ENCODE assay signal across 10 cellular contexts in the genomic region with DNA sequence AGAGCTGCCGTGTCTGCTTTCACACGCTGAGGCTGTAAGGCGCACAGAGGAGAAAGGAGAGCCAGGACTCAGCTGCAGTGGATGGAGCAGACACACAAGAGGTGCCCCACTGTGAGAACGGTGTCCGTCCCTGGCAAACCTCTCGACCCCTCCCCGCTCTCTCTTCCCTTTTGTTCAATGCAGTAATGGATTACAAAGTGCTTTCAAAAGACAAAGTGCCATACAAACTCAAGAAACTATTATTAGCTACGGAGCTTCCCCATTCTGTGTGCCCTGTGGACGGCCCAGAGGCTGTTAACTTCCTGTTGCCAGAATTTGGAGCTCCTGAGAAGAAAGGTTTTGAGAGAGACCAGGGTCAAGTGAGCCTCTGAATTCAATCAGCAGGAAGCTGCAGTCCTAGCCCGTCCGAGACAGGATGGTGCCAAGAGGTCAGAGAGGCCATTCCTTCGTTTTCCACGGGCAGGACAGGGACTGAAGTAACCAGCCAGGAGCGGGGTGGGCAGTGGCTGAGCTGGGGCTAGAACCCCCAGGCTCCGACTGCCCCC. TPM values are rescaled to one million over a fixed set of nuclear protein-coding genes. Genes with fewer than 3 reads are reported as not detected.
DNase-seq lines count a peak whose midpoint lies in the region; ATAC-seq and TF ChIP-seq lines count a peak whose summit lies in the region.
"Had no signal": no experiment of that assay in that cellular context is flagged by ENCODE, and none has a peak within 500 bp of the region (broad histone marks: within the 10 kb centered on the region; RNA-seq: fewer than 3 reads in every experiment).

No MANE protein-coding gene starts in this region.

- CTCF ChIA-PET in Calu3 (lab: Charles Lee) = no interaction called here

- H3K9ac ChIP-seq in GM23248 = no peak overlapping the region

- H3K9me3 Mint-ChIP-seq in GM23338 = no peaks in the 10 kb centered on the region; the same call in 2 of the 3 replicates
- no peaks in the 10 kb centered on the region for H3K9me3 Mint-ChIP-seq in Calu3 (ENCODE audit: low read depth, unreplicated experiment)

- DNase-seq in GM23338 (ENCODE audit: low spot score) (no peak), SIG-M5 treated with dmso at 0.1 percent for 504 hours (lab: John Stamatoyannopoulos, UW; ENCODE audit: unreplicated experiment) (peak; percentile 92), cardiac muscle cell (ENCODE audit: low read depth in 1 of 2, low spot score in 1 of 2) (peak in 1 of 2 donors; percentile 55), retina (peak; percentile 52), RKO (ENCODE audit: low spot score) (no peak), head of caudate nucleus (no peak), GM23248 (no peak), Calu3 (no peak)
- DNase-seq: NCI-H1436 treated with DMSO at 0.1 percent for 48 hours, ovary had no signal

- ATAC-seq in GM23338 = no peak

- no peaks in the 10 kb centered on the region for H3K9me3 ChIP-seq in cardiac muscle cell (ENCODE audit: low read depth)
- H3K9me3 ChIP-seq in GM23248 (ENCODE audit: low read depth) = no peaks in the 10 kb centered on the region
- H3K9me3 ChIP-seq: ovary had no signal

- H3K4me1 Mint-ChIP-seq in GM23338 (peaks cover 67% of the 10 kb centered on the region), Calu3 (ENCODE audit: low read depth, unreplicated experiment) (no peaks in the 10 kb centered on the region)

- H4K20me1 ChIP-seq in GM23338 (replicated peaks; ENCODE audit: insufficient read depth) (peaks cover 89% of the 10 kb centered on the region), GM23248 (ENCODE audit: insufficient read depth) (no peaks in the 10 kb centered on the region)

- H3K36me3 ChIP-seq in GM23338 (ENCODE audit: insufficient read depth) (peaks cover 83% of the 10 kb centered on the region), cardiac muscle cell (peaks cover 41% of the 10 kb centered on the region), GM23248 (ENCODE audit: low read depth) (no peaks in the 10 kb centered on the region)
- H3K36me3 ChIP-seq: ovary had no signal

- TF ChIP-seq CTCF in GM23338 (conservative IDR thresholded peaks at IDR 0.05; ENCODE audit: low read depth in 2 of 2) = no peak
- TF ChIP-seq CTCF in cardiac muscle cell (IDR thresholded peaks at IDR 0.05; ENCODE audit: low read depth, low read length) = no peak
- no peak for TF ChIP-seq CTCF in Calu3 (IDR thresholded peaks at IDR 0.05; ENCODE audit: unreplicated experiment)

- H3K4me3 ChIP-seq in GM23338 = no peak overlapping the region
- H3K4me3 ChIP-seq in cardiac muscle cell = no peak overlapping the region
- no peak overlapping the region for H3K4me3 ChIP-seq in GM23248
- H3K4me3 ChIP-seq: ovary had no signal

- H3K4me2 ChIP-seq in GM23338 = no peak overlapping the region
- H3K4me2 ChIP-seq in GM23248 (ENCODE audit: unreplicated experiment) = no peak overlapping the region

- 56 to 58% methylated on average over 14 to 15 of the region's 15 CpGs for WGBS in GM23248 (ENCODE audit: low coverage in 1 of 2, low lambda C conversion rate in 2 of 2, missing lambda C conversion rate in 2 of 2), 2 experiments

- peaks cover 98% of the 10 kb centered on the region for H3K79me2 ChIP-seq in GM23338 (replicated peaks; ENCODE audit: insufficient read depth)
- H3K79me2 ChIP-seq in GM23248 (ENCODE audit: insufficient read depth) = no peaks in the 10 kb centered on the region

- BruUV-seq in Calu3 (replicated peaks; lab: Mats Ljungman, UMichigan) = no TSS peak

- H3K9me2 ChIP-seq in GM23338 (ENCODE audit: insufficient read depth) = no peaks in the 10 kb centered on the region
- no peaks in the 10 kb centered on the region for H3K9me2 ChIP-seq in GM23248 (ENCODE audit: insufficient read depth)

- intact Hi-C loops in head of caudate nucleus (cut with DNase I) (loop anchor here (10.0 kb wide), 1 partner anchor 295 kb away; no protein-coding TSS in a partner anchor), Calu3 (cut with micrococcal nuclease; ENCODE audit: unreplicated experiment) (no loop called here)

- H3K27ac Mint-ChIP-seq in GM23338 (no peak overlapping the region), Calu3 (ENCODE audit: unreplicated experiment) (no peak overlapping the region)

- H3K36me3 Mint-ChIP-seq in GM23338 (ENCODE audit: low read depth) = peaks cover 99% of the 10 kb centered on the region
- no peaks in the 10 kb centered on the region for H3K36me3 Mint-ChIP-seq in Calu3 (ENCODE audit: insufficient read depth, unreplicated experiment)

- H2AFZ ChIP-seq in GM23338 (no peak overlapping the region), GM23248 (no peak overlapping the region)

- peaks cover 4% of the 10 kb centered on the region for H3K4me1 ChIP-seq in GM23338 (ENCODE audit: insufficient read depth)
- peaks cover 23% of the 10 kb centered on the region for H3K4me1 ChIP-seq in cardiac muscle cell (ENCODE audit: low read depth)
- no peaks in the 10 kb centered on the region for H3K4me1 ChIP-seq in GM23248 (ENCODE audit: insufficient read depth)

- no peak overlapping the region for H3K4me3 Mint-ChIP-seq in GM23338
- H3K4me3 Mint-ChIP-seq in Calu3 (ENCODE audit: low read depth, unreplicated experiment) = no peak overlapping the region

- H3K27ac ChIP-seq in GM23338 (ENCODE audit: low read depth) (0 out of 2 replicates have a peak overlapping the region, but pooled peaks have one; percentile 26), cardiac muscle cell (peak overlapping the region; percentile 88), GM23248 (no peak overlapping the region)
- H3K27ac ChIP-seq: ovary had no signal

- H3K27me3 ChIP-seq in GM23338 (ENCODE audit: insufficient read depth) = no peaks in the 10 kb centered on the region
- H3K27me3 ChIP-seq in cardiac muscle cell = no peaks in the 10 kb centered on the region
- peaks cover 34% of the 10 kb centered on the region for H3K27me3 ChIP-seq in GM23248 (replicated peaks; ENCODE audit: insufficient read depth)
- H3K27me3 ChIP-seq: ovary had no signal

- in situ Hi-C loops in GM23248 (cut with MboI) = no loop called here

- H3F3A ChIP-seq in GM23338 (replicated peaks; ENCODE audit: low read depth) = peaks cover 30% of the 10 kb centered on the region
- H3F3A ChIP-seq in GM23248 (ENCODE audit: insufficient read depth) = no peaks in the 10 kb centered on the region

- peaks cover 23% of the 10 kb centered on the region for H3K27me3 Mint-ChIP-seq in GM23338 (ENCODE audit: insufficient read depth, low read depth, poor library complexity)
- H3K27me3 Mint-ChIP-seq in Calu3 (ENCODE audit: unreplicated experiment) = peaks cover 100% of the 10 kb centered on the region

TF ChIP-seq in GM23338, 12 proteins besides CTCF, POLR2A, EP300 and RAD21 (continues in another document):
- TF ChIP-seq JUNB (IDR thresholded peaks at IDR 0.05; ENCODE audit: unreplicated experiment) (no peak), ZNF114 (CRISPR knock-in tag; IDR thresholded peaks at IDR 0.05) (no peak), POLR2AphosphoS5 (IDR thresholded peaks at IDR 0.05; ENCODE audit: low read depth) (no peak), CREB1 (CRISPR knock-in tag; IDR thresholded peaks at IDR 0.05; ENCODE audit: low read depth) (no peak), EZH2phosphoT487 (IDR thresholded peaks at IDR 0.05; ENCODE audit: unreplicated experiment) (no peak), NANOG (IDR thresholded peaks at IDR 0.05; ENCODE audit: borderline replicate concordance) (no peak), STAT1 (IDR thresholded peaks at IDR 0.05; ENCODE audit: unreplicated experiment) (no peak), EZH2 (IDR thresholded peaks at IDR 0.05; ENCODE audit: low read depth, unreplicated experiment) (no peak)
- TF ChIP-seq, protein P1, sequence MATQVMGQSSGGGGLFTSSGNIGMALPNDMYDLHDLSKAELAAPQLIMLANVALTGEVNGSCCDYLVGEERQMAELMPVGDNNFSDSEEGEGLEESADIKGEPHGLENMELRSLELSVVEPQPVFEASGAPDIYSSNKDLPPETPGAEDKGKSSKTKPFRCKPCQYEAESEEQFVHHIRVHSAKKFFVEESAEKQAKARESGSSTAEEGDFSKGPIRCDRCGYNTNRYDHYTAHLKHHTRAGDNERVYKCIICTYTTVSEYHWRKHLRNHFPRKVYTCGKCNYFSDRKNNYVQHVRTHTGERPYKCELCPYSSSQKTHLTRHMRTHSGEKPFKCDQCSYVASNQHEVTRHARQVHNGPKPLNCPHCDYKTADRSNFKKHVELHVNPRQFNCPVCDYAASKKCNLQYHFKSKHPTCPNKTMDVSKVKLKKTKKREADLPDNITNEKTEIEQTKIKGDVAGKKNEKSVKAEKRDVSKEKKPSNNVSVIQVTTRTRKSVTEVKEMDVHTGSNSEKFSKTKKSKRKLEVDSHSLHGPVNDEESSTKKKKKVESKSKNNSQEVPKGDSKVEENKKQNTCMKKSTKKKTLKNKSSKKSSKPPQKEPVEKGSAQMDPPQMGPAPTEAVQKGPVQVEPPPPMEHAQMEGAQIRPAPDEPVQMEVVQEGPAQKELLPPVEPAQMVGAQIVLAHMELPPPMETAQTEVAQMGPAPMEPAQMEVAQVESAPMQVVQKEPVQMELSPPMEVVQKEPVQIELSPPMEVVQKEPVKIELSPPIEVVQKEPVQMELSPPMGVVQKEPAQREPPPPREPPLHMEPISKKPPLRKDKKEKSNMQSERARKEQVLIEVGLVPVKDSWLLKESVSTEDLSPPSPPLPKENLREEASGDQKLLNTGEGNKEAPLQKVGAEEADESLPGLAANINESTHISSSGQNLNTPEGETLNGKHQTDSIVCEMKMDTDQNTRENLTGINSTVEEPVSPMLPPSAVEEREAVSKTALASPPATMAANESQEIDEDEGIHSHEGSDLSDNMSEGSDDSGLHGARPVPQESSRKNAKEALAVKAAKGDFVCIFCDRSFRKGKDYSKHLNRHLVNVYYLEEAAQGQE (IDR thresholded peaks at IDR 0.05; ENCODE audit: unreplicated experiment) = no peak

RNA-seq across cellular contexts. Expression of a gene that starts 15.8 kb away (rescaled TPM):
- total RNA-seq in GM23338 (2014; rRNA removed; shearing (Covaris generic)) = 208 and 224 TPM in 2 replicates
- polyA plus RNA-seq in GM23338 (2016; fragmentation: Nextera tagmentation; extraction: Ambion mirVana) = 70.1 and 75.6 TPM in 2 replicates
- total RNA-seq in cardiac muscle cell = 89.9 and 110 TPM in 2 replicates
- polyA plus RNA-seq in cardiac muscle cell = 91.5 and 94.4 TPM in 2 replicates
- total RNA-seq in GM23248 (2014; rRNA removed; shearing (Covaris generic)) = 4.2 and 4.9 TPM in 2 replicates
- polyA plus RNA-seq in GM23248 (2016; fragmentation: Nextera tagmentation; extraction: Ambion mirVana) = 2.9 TPM in 2 replicates
- 0.07 and 0.17 TPM in 2 replicates for total RNA-seq in Calu3 (2022)

RNA-seq across cellular contexts. Expression of a gene that starts 31.6 kb away (rescaled TPM):
- total RNA-seq in GM23338 (2014; rRNA removed; shearing (Covaris generic)) = 10.4 and 17.0 TPM in 2 replicates
- polyA plus RNA-seq in GM23338 (2016; fragmentation: Nextera tagmentation; extraction: Ambion mirVana) = 9.3 and 13.3 TPM in 2 replicates
- 2.7 and 3.2 TPM in 2 replicates for total RNA-seq in cardiac muscle cell
- 8.5 and 16.4 TPM in 2 replicates for polyA plus RNA-seq in cardiac muscle cell
- 6.7 and 9.3 TPM in 2 replicates for total RNA-seq in GM23248 (2014; rRNA removed; shearing (Covaris generic))
- 23.6 and 24.6 TPM in 2 replicates for polyA plus RNA-seq in GM23248 (2016; fragmentation: Nextera tagmentation; extraction: Ambion mirVana)
- 15.9 and 17.3 TPM in 2 replicates for total RNA-seq in Calu3 (2022)

Comparison
In these comparisons a context has a peak if more than half of its experiments do, and no peak if none do; other contexts are left out.
1. DNase-seq: peak in SIG-M5 treated with dmso at 0.1 percent for 504 hours (single experiment) and retina (single experiment); none in GM23338 (single experiment), RKO (single experiment), head of caudate nucleus (0 of 42), GM23248 (single experiment) and Calu3 (single experiment).
2. RNA of a gene that starts 15.8 kb away (total RNA-seq): 208 to 224 TPM in GM23338 and 89.9 to 110 TPM in cardiac muscle cell; 4.2 to 4.9 TPM in GM23248 and 0.07 to 0.17 TPM in Calu3; every median in the first group is over 10 times any median in the second.